ENCODE assay signal across 9 cellular contexts in the genomic region with DNA sequence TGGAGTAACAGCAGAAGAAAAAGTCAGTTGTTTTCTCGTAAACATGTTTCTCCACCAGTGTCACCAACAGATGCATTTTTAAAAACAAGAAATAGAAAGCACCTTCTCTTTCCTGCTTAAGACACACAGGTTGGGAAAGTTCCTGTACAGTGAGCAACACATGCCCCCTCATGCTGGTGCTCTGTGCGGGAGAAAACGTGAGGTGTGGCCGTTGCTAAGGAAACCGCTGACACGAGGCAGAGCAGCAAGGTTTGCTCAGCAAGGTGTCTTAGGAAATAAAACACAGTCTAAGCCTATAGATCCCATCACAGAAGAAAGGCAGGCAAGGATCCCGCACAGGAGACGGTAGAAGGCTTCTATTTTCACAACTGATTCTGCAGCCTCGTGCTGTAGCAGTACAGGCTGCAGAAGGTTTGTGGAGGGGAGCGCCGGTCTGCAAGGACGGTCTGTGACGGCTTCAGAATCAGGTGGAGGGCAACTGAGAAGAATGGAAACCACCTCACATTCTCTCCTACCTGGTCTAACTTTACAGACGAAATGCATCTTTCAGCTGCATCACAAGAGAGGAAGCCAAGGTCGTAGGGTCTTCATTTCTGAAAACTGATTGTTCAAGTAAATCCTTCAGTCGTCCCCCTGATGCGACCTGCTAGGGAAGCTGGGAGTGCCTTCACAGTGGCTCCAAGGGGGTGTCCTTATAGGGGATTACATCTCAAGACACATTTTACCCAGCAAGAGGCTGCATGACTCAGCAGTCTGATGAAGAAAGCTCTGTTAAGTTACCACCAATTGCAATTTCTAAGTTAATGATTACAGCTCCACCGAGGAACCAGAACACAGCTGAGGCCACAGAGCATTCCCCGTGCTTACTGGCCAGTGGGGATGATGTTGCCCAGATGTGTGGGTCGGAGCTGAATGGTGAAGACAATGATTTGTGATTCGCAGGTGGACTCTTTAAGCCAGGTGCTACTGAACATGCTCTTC.
DNase-seq lines count a peak whose midpoint lies in the region; ATAC-seq and TF ChIP-seq lines count a peak whose summit lies in the region.
"Had no signal": no experiment of that assay in that cellular context is flagged by ENCODE, and none has a peak within 500 bp of the region (broad histone marks: within the 10 kb centered on the region; RNA-seq: fewer than 3 reads in every experiment).

No MANE protein-coding gene starts in this region.

- ATAC-seq in memory B cell (ENCODE audit: low read depth): no peak

- H3K27me3 Mint-ChIP-seq in brain: no peaks in the 10 kb centered on the region
- H3K27me3 Mint-ChIP-seq in memory B cell: no peaks in the 10 kb centered on the region
- H3K27me3 Mint-ChIP-seq: dendritic cell treated with granulocyte-macrophage colony-stimulating factor and Interleukin-4, amounts not matched to agents 40 ng/mL and 50 ng/mL, for 4 days had no signal

- H3K36me3 Mint-ChIP-seq in brain: no peaks in the 10 kb centered on the region
- peaks cover 18% of the 10 kb centered on the region for H3K36me3 Mint-ChIP-seq in memory B cell

- H3K4me1 Mint-ChIP-seq in brain (peaks cover 54% of the 10 kb centered on the region), memory B cell (peaks cover 5% of the 10 kb centered on the region)

- H3K27ac Mint-ChIP-seq in brain: peak overlapping the region in 3 of 5 experiments; percentile 15 to 85 (median 60)
- peak overlapping the region; percentile 41 for H3K27ac Mint-ChIP-seq in memory B cell
- H3K27ac Mint-ChIP-seq: dendritic cell treated with granulocyte-macrophage colony-stimulating factor and Interleukin-4, amounts not matched to agents 40 ng/mL and 50 ng/mL, for 4 days had no signal

- H3K27me3 ChIP-seq in AG04450 (ENCODE audit: control insufficient read depth, insufficient read depth, low read length) (no peaks in the 10 kb centered on the region), HL-60 (ENCODE audit: insufficient read depth, poor library complexity, severe bottlenecking) (no peaks in the 10 kb centered on the region)

- no peaks in the 10 kb centered on the region for H3K9me3 ChIP-seq in AG04450 (ENCODE audit: control insufficient read depth, insufficient read depth, low read length)

- H3K4me3 Mint-ChIP-seq in brain (no peak overlapping the region), memory B cell (no peak overlapping the region)
- H3K4me3 Mint-ChIP-seq: dendritic cell treated with granulocyte-macrophage colony-stimulating factor and Interleukin-4, amounts not matched to agents 40 ng/mL and 50 ng/mL, for 4 days had no signal

- H3K27ac ChIP-seq in AG04450 (ENCODE audit: low read depth, low read length) (peak overlapping the region; percentile 78), HL-60 (replicated peaks) (peak overlapping the region; percentile 54; the same call in 1 of the 2 replicates)

- H3K9me3 Mint-ChIP-seq in brain (no peaks in the 10 kb centered on the region), memory B cell (no peaks in the 10 kb centered on the region)
- H3K9me3 Mint-ChIP-seq: dendritic cell treated with granulocyte-macrophage colony-stimulating factor and Interleukin-4, amounts not matched to agents 40 ng/mL and 50 ng/mL, for 4 days had no signal

- no peak overlapping the region for H3K4me3 ChIP-seq in AG04450 (ENCODE audit: low read depth, low read length)
- no peak overlapping the region for H3K4me3 ChIP-seq in HL-60 (replicated peaks; ENCODE audit: insufficient read depth, low read length)

- TF ChIP-seq CTCF in AG04450 (IDR thresholded peaks at IDR 0.05; ENCODE audit: low read depth, low read length) (no peak), HL-60 (IDR thresholded peaks at IDR 0.05; ENCODE audit: insufficient read depth, low read length) (no peak), brain (conservative IDR thresholded peaks at IDR 0.05) (no peak)

- POLR2A ChIA-PET in AG04450 (lab: Yijun Ruan, JAX): interaction anchor here (0.7 to 1.1 kb wide), 3 partner anchors 19 to 128 kb away, joined by 3 to 5 read pairs (median 5); no protein-coding TSS in a partner anchor

- DNase-seq in AG04450 (ENCODE audit: low read depth, low spot score) (no peak), HL-60 (ENCODE audit: low read depth in 1 of 2, low spot score in 1 of 2) (peak in 1 of 2 experiments; percentile 53), memory B cell (ENCODE audit: low spot score in 2 of 2) (no peak), GM19240 (ENCODE audit: insufficient read length, low spot score) (no peak), C1 segment of cervical spinal cord (lab: John Stamatoyannopoulos, UW) (no peak), OCI-M2 (lab: John Stamatoyannopoulos, UW; ENCODE audit: unreplicated experiment) (no peak), HuH-7.5 (ENCODE audit: low spot score) (no peak)

- CTCF ChIA-PET in AG04450 (lab: Charles Lee): interaction anchor here (0.7 to 3.2 kb wide), 5 partner anchors 12 to 628 kb away, joined by 3 to 37 read pairs (median 12); no protein-coding TSS in a partner anchor
